ENCODE assay signal across 23 cellular contexts in the genomic region with DNA sequence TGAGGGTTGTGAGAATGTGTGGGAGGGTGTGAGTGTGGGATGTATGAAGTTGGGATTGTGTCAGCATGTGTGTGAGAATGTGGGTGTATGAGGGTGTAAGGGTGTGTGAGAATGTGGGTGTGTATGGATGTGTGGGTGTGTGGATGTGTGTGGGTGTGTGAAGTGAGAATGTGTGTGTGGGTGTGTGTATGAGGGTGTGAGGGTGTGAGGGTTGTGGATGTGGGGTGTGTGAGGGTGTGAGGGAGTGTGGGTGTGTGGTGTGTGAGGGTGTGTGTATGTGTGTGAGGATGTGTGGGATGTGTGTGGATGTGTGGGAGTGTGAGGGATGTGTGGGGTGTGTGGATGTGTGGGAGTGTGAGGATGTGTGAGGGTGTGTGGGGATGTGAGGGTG. TPM values are rescaled to one million over a fixed set of nuclear protein-coding genes. Genes with fewer than 3 reads are reported as not detected.
DNase-seq lines count a peak whose midpoint lies in the region; ATAC-seq and TF ChIP-seq lines count a peak whose summit lies in the region.
"Had no signal": no experiment of that assay in that cellular context is flagged by ENCODE, and none has a peak within 500 bp of the region (broad histone marks: within the 10 kb centered on the region; RNA-seq: fewer than 3 reads in every experiment).

No MANE protein-coding gene starts in this region.

- no peaks in the 10 kb centered on the region for H3K36me3 Mint-ChIP-seq in stimulated activated naive CD8-positive, alpha-beta T cell treated with anti-CD3 and anti-CD28 coated beads, Interleukin-15, Interleukin-2, amounts not matched to agents 100 ng/mL and 50 ng/mL, for 24 hours (ENCODE audit: low read depth)
- H3K36me3 Mint-ChIP-seq in T-cell = no peaks in the 10 kb centered on the region
- H3K36me3 Mint-ChIP-seq in activated CD4-positive, alpha-beta T cell treated with anti-CD3 and anti-CD28 coated beads, Interleukin-2, amount 10 ng/mL, durations not matched to agents 7 days and 5 days (ENCODE audit: low read depth) = no peaks in the 10 kb centered on the region
- H3K36me3 Mint-ChIP-seq: activated naive CD8-positive, alpha-beta T cell had no signal

- CTCF ChIA-PET in T-cell (lab: Charles Lee) = no interaction called here
- CTCF ChIA-PET in activated CD4-positive, alpha-beta T cell treated with anti-CD3 and anti-CD28 coated beads, Interleukin-2, amount 10 ng/mL, durations not matched to agents 7 days and 5 days (lab: Charles Lee) = no interaction called here

- POLR2A ChIA-PET in T-cell (lab: Charles Lee) = no interaction called here
- POLR2A ChIA-PET in activated CD4-positive, alpha-beta T cell treated with anti-CD3 and anti-CD28 coated beads, Interleukin-2, amount 10 ng/mL, durations not matched to agents 7 days and 5 days (lab: Charles Lee) = no interaction called here

- no peaks in the 10 kb centered on the region for H3K36me3 ChIP-seq in upper lobe of right lung
- H3K36me3 ChIP-seq: thoracic aorta had no signal

- H3K4me3 ChIP-seq in iPS-18c (ENCODE audit: insufficient read depth, low read depth, low read length) (peak overlapping the region; percentile 20; the same call in 1 of the 2 replicates), upper lobe of right lung (no peak overlapping the region)
- H3K4me3 ChIP-seq: PC-9, skin epidermis, thoracic aorta had no signal

- intact Hi-C loops in upper lobe of right lung (cut with DNase I) = no loop called here

- H3K27ac ChIP-seq in upper lobe of right lung = no peak overlapping the region
- H3K27ac ChIP-seq: epithelial cell of prostate, HL-60, PC-9, thoracic aorta had no signal

- no peak for DNase-seq in stimulated activated naive CD8-positive, alpha-beta T cell treated with anti-CD3 and anti-CD28 coated beads, Interleukin-15, Interleukin-2, amounts not matched to agents 100 U/mL and 50 U/mL, for 24 hours
- DNase-seq in T-cell (no peak), upper lobe of right lung (peak; percentile 5), DMS 273 treated with DMSO at 0.1 percent for 48 hours (lab: John Stamatoyannopoulos, UW) (no peak), HCEC 1CT (no peak)
- DNase-seq in activated CD4-positive, alpha-beta T cell treated with anti-CD3 and anti-CD28 coated beads, Interleukin-2, amount 10 ng/mL, durations not matched to agents 7 days and 5 days = no peak
- DNase-seq: DMS79 treated with DMSO at 0.1 percent for 48 hours; head of caudate nucleus; mesendoderm; NCI-H2081 treated with DMSO at 0.1 percent for 48 hours; NCI-H345; NCI-H774; PC-9; SHP77 treated with DMSO at 0.1 percent for 48 hours; stimulated activated CD4-positive, alpha-beta T cell treated with anti-CD3 and anti-CD28 coated beads, Interleukin-2, amount 100 ng/mL, for 24 hours; stimulated activated naive CD4-positive, alpha-beta T cell had no signal

- peaks cover 13% of the 10 kb centered on the region for H3K4me1 Mint-ChIP-seq in stimulated activated naive CD8-positive, alpha-beta T cell treated with anti-CD3 and anti-CD28 coated beads, Interleukin-15, Interleukin-2, amounts not matched to agents 100 ng/mL and 50 ng/mL, for 24 hours (ENCODE audit: low read depth)
- H3K4me1 Mint-ChIP-seq in T-cell = peaks cover 0 to 15% (median 7%) of the 10 kb centered on the region in 3 donors
- H3K4me1 Mint-ChIP-seq in activated CD4-positive, alpha-beta T cell treated with anti-CD3 and anti-CD28 coated beads, Interleukin-2, amount 10 ng/mL, durations not matched to agents 7 days and 5 days = no peaks in the 10 kb centered on the region

- H3K27ac Mint-ChIP-seq in stimulated activated naive CD8-positive, alpha-beta T cell treated with anti-CD3 and anti-CD28 coated beads, Interleukin-15, Interleukin-2, amounts not matched to agents 100 ng/mL and 50 ng/mL, for 24 hours = peak overlapping the region; percentile 71
- peak overlapping the region; percentile 8 to 36 for H3K27ac Mint-ChIP-seq in T-cell
- no peak overlapping the region for H3K27ac Mint-ChIP-seq in activated CD4-positive, alpha-beta T cell treated with anti-CD3 and anti-CD28 coated beads, Interleukin-2, amount 10 ng/mL, durations not matched to agents 7 days and 5 days
- H3K27ac Mint-ChIP-seq: activated naive CD8-positive, alpha-beta T cell had no signal

- H3K4me1 ChIP-seq in upper lobe of right lung = no peaks in the 10 kb centered on the region

- H3K9me3 ChIP-seq in iPS-18c (ENCODE audit: control insufficient read depth, insufficient read depth, low read length) (peaks cover 15% of the 10 kb centered on the region), upper lobe of right lung (no peaks in the 10 kb centered on the region)
- H3K9me3 ChIP-seq: thoracic aorta had no signal

- no peak overlapping the region for H3K4me3 Mint-ChIP-seq in stimulated activated naive CD8-positive, alpha-beta T cell treated with anti-CD3 and anti-CD28 coated beads, Interleukin-15, Interleukin-2, amounts not matched to agents 100 ng/mL and 50 ng/mL, for 24 hours
- H3K4me3 Mint-ChIP-seq in T-cell = no peak overlapping the region
- no peak overlapping the region for H3K4me3 Mint-ChIP-seq in activated CD4-positive, alpha-beta T cell treated with anti-CD3 and anti-CD28 coated beads, Interleukin-2, amount 10 ng/mL, durations not matched to agents 7 days and 5 days
- H3K4me3 Mint-ChIP-seq: activated naive CD8-positive, alpha-beta T cell had no signal

- no peaks in the 10 kb centered on the region for H3K9me3 Mint-ChIP-seq in stimulated activated naive CD8-positive, alpha-beta T cell treated with anti-CD3 and anti-CD28 coated beads, Interleukin-15, Interleukin-2, amounts not matched to agents 100 ng/mL and 50 ng/mL, for 24 hours
- no peaks in the 10 kb centered on the region for H3K9me3 Mint-ChIP-seq in T-cell
- H3K9me3 Mint-ChIP-seq in activated CD4-positive, alpha-beta T cell treated with anti-CD3 and anti-CD28 coated beads, Interleukin-2, amount 10 ng/mL, durations not matched to agents 7 days and 5 days = peaks cover 7% of the 10 kb centered on the region

- no peaks in the 10 kb centered on the region for H3K27me3 ChIP-seq in upper lobe of right lung

- H3K27me3 Mint-ChIP-seq in stimulated activated naive CD8-positive, alpha-beta T cell treated with anti-CD3 and anti-CD28 coated beads, Interleukin-15, Interleukin-2, amounts not matched to agents 100 ng/mL and 50 ng/mL, for 24 hours = no peaks in the 10 kb centered on the region
- H3K27me3 Mint-ChIP-seq in T-cell = no peaks in the 10 kb centered on the region
- H3K27me3 Mint-ChIP-seq in activated CD4-positive, alpha-beta T cell treated with anti-CD3 and anti-CD28 coated beads, Interleukin-2, amount 10 ng/mL, durations not matched to agents 7 days and 5 days = no peaks in the 10 kb centered on the region
- H3K27me3 Mint-ChIP-seq: activated naive CD8-positive, alpha-beta T cell had no signal

- ATAC-seq in stimulated activated naive CD8-positive, alpha-beta T cell treated with anti-CD3 and anti-CD28 coated beads, Interleukin-15, Interleukin-2, amounts not matched to agents 100 U/mL and 50 U/mL, for 24 hours = no peak
- ATAC-seq in T-cell (replicated peaks in 1 of 4) (no peak), upper lobe of right lung (no peak)

- no peak for TF ChIP-seq CTCF in upper lobe of right lung (IDR thresholded peaks at IDR 0.05)

RNA-seq across cellular contexts. Expression of a gene that starts 37.0 kb away (rescaled TPM):
- total RNA-seq in T-cell = 1 to 10 TPM; 1.8 to 6.7 (median 4.0) TPM
- 1.5 TPM for total RNA-seq in upper lobe of right lung
- 1 to 10 TPM; 4.6 TPM for total RNA-seq in activated CD4-positive, alpha-beta T cell treated with anti-CD3 and anti-CD28 coated beads, Interleukin-2, amount 10 ng/mL, durations not matched to agents 7 days and 5 days
